ENCODE assay signal across 1 cellular context in genomic region chr6:106715922-106716321, GRCh38.
TF ChIP-seq lines count a peak whose summit lies in the region.

No MANE protein-coding gene starts in this region.

TF ChIP-seq in GM12878, 131 proteins besides CTCF, POLR2A, EP300 and RAD21 (continued from another document):
- TF ChIP-seq ZBTB11 (CRISPR knock-in tag; IDR thresholded peaks at IDR 0.05) (no peak), ZBTB33 (IDR thresholded peaks at IDR 0.05) (no peak), ZBTB40 (IDR thresholded peaks at IDR 0.05; ENCODE audit: borderline replicate concordance) (no peak), NR2F1 (conservative IDR thresholded peaks at IDR 0.05) (no peak), DPF2 (IDR thresholded peaks at IDR 0.05) (no peak), ASH2L (IDR thresholded peaks at IDR 0.05; ENCODE audit: borderline replicate concordance, low read depth) (no peak), CUX1 (IDR thresholded peaks at IDR 0.05; ENCODE audit: insufficient replicate concordance, low read depth, low read length) (no peak), PRDM15 (CRISPR knock-in tag; IDR thresholded peaks at IDR 0.05) (no peak)
